ENCODE assay signal across 11 cellular contexts in genomic region chr17:15377608-15378007, GRCh38. TPM values are rescaled to one million over a fixed set of nuclear protein-coding genes. Genes with fewer than 3 reads are reported as not detected.
DNase-seq lines count a peak whose midpoint lies in the region; ATAC-seq, FAIRE-seq and TF ChIP-seq lines count a peak whose summit lies in the region.
"Had no signal": no experiment of that assay in that cellular context is flagged by ENCODE, and none has a peak within 500 bp of the region (broad histone marks: within the 10 kb centered on the region; RNA-seq: fewer than 3 reads in every experiment).

No MANE protein-coding gene starts in this region.

- H2BK12ac ChIP-seq in neuronal stem cell (ENCODE audit: low read length) = no peak overlapping the region

- no CpG with 5 or more reads among the region's 6 CpGs for WGBS in neuronal stem cell (ENCODE audit: extremely low coverage in 2 of 2, insufficient read length in 2 of 2, insufficient replicate concordance in 1 of 2), 2 donors

- no peak overlapping the region for H2BK120ac ChIP-seq in neuronal stem cell (ENCODE audit: low read depth, low read length)

- H3K27ac ChIP-seq in neuronal stem cell (replicated peaks; ENCODE audit: low read length) = peak overlapping the region; percentile 3

- no peak overlapping the region for H2AK5ac ChIP-seq in neuronal stem cell (ENCODE audit: low read depth, low read length)

- H3K36me3 ChIP-seq in neuronal stem cell (replicated peaks in 1 of 2; ENCODE audit: control insufficient read depth in 2 of 2, insufficient read depth in 2 of 2, low read length in 2 of 2) = no peaks in the 10 kb centered on the region

- DNase-seq in AG09309 (ENCODE audit: low read depth) = peak; percentile 74
- peak; percentile 84 for DNase-seq in M059J (ENCODE audit: low read depth)
- DNase-seq in fibroblast of peridontal ligament (ENCODE audit: extremely low read depth) = peak; percentile 53
- peak; percentile 49 for DNase-seq in neuronal stem cell (ENCODE audit: low spot score)
- DNase-seq in GM12891 (ENCODE audit: insufficient read length, low spot score) = no peak
- no peak for DNase-seq in DMS 273 (lab: John Stamatoyannopoulos, UW; ENCODE audit: unreplicated experiment)
- DNase-seq: activated CD8-positive, alpha-beta memory T cell treated with anti-CD3 and anti-CD28 coated beads, Interleukin-2, amount 10 ng/mL, durations not matched to agents 7 days and 5 days; CD4-positive, alpha-beta T cell; dermis blood vessel endothelial cell had no signal

- H3K9me3 ChIP-seq in neuronal stem cell (replicated peaks in 1 of 2; ENCODE audit: control insufficient read depth in 2 of 2, insufficient read depth in 1 of 2, low read depth in 1 of 2, low read length in 2 of 2) = no peaks in the 10 kb centered on the region

- H2BK15ac ChIP-seq in neuronal stem cell (ENCODE audit: low read length) = no peak overlapping the region

- no peak overlapping the region for H2BK5ac ChIP-seq in neuronal stem cell (ENCODE audit: low read length)

- H3K4ac ChIP-seq in neuronal stem cell (ENCODE audit: low read length) = no peak overlapping the region

- no peak overlapping the region for H4K91ac ChIP-seq in neuronal stem cell (ENCODE audit: low read depth, low read length, poor library complexity)

- no peak for TF ChIP-seq CTCF in AG09309 (IDR thresholded peaks at IDR 0.05; ENCODE audit: control insufficient read depth, insufficient read depth, low read depth, low read length, missing control alignments)

- H3K9ac ChIP-seq in neuronal stem cell (ENCODE audit: low read depth, low read length, poor library complexity) = no peak overlapping the region

- H2AFZ ChIP-seq in neuronal stem cell (ENCODE audit: low read length) = peak overlapping the region; percentile 98

- no peak overlapping the region for H3K18ac ChIP-seq in neuronal stem cell (ENCODE audit: low read length)

- H4K8ac ChIP-seq in neuronal stem cell (ENCODE audit: low read depth, low read length) = no peak overlapping the region

- H3K23ac ChIP-seq in neuronal stem cell (ENCODE audit: low read depth, low read length, poor library complexity) = no peak overlapping the region

- no peak for FAIRE-seq in GM12891 (lab: Jason Lieb, UNC)

- no peaks in the 10 kb centered on the region for H3K79me1 ChIP-seq in neuronal stem cell (ENCODE audit: low read depth, low read length)

- H3K4me1 ChIP-seq in neuronal stem cell (ENCODE audit: control insufficient read depth in 2 of 2, insufficient read depth in 1 of 2, low read depth in 1 of 2, low read length in 2 of 2) = peaks cover 6% of the 10 kb centered on the region in 2 donors

- ATAC-seq in GM19463 (IDR thresholded peaks at IDR 0.05; ENCODE audit: unreplicated experiment) (no peak), GM18868 (IDR thresholded peaks at IDR 0.05; ENCODE audit: unreplicated experiment) (no peak)
- ATAC-seq: activated CD8-positive, alpha-beta memory T cell treated with anti-CD3 and anti-CD28 coated beads, Interleukin-2, amount 10 ng/mL, durations not matched to agents 7 days and 5 days had no signal

- no peak overlapping the region for H3K14ac ChIP-seq in neuronal stem cell (ENCODE audit: low read length)

- no peaks in the 10 kb centered on the region for H3K27me3 ChIP-seq in neuronal stem cell (ENCODE audit: control insufficient read depth in 3 of 3, insufficient read depth in 3 of 3, low read depth in 1 of 3, low read length in 3 of 3)

- no peak overlapping the region for H3K4me2 ChIP-seq in neuronal stem cell (ENCODE audit: insufficient read depth, low read length, poor library complexity, severe bottlenecking)

- no peak overlapping the region for H3K4me3 ChIP-seq in AG09309 (ENCODE audit: control insufficient read depth, low read depth, low read length)
- peak overlapping the region in 1 of 2 donors; percentile 25 for H3K4me3 ChIP-seq in neuronal stem cell (ENCODE audit: low read length in 2 of 2)

- TF ChIP-seq POLR2A in GM12891 (IDR thresholded peaks at IDR 0.05; ENCODE audit: low read depth, low read length) = no peak

TF ChIP-seq in GM12891, 5 proteins besides CTCF, POLR2A, EP300 and RAD21:
- TF ChIP-seq SPI1 (IDR thresholded peaks at IDR 0.05; ENCODE audit: low read depth, low read length) (no peak), POLR2AphosphoS5 (IDR thresholded peaks at IDR 0.05; ENCODE audit: low read depth, low read length) (no peak), PAX5 (IDR thresholded peaks at IDR 0.05; ENCODE audit: insufficient read depth, low read length, severe bottlenecking) (no peak), POU2F2 (IDR thresholded peaks at IDR 0.05; ENCODE audit: low read depth, low read length) (no peak), TAF1 (IDR thresholded peaks at IDR 0.05; ENCODE audit: low read depth, low read length) (no peak)

RNA-seq across cellular contexts. Expression of gene TEKT3, which starts 36.2 kb away (rescaled TPM):
- not detected in 2 replicates for total RNA-seq in M059J (2014; rRNA removed; shearing (Covaris generic))
- polyA plus RNA-seq in neuronal stem cell (2013, experiment 1 of 2) = 0.93 TPM
- polyA plus RNA-seq in neuronal stem cell (2013, experiment 2 of 2) = 0.97 TPM
- polyA plus RNA-seq in GM12891 (2012; ENCODE audit: low read depth, missing spikeins) = not detected
- total RNA-seq: activated CD8-positive, alpha-beta memory T cell treated with anti-CD3 and anti-CD28 coated beads, Interleukin-2, amount 10 ng/mL, durations not matched to agents 7 days and 5 days; CD4-positive, alpha-beta T cell; dermis blood vessel endothelial cell had no signal

Comparison
In these comparisons a context has a peak if more than half of its experiments do, and no peak if none do; other contexts are left out.
1. DNase-seq: peak in AG09309 (single experiment), M059J (single experiment), fibroblast of peridontal ligament (single experiment) and neuronal stem cell (single experiment); none in GM12891 (single experiment) and DMS 273 (single experiment).